Comparison of ENCODE assay signal across 14 cellular contexts in the genomic region with DNA sequence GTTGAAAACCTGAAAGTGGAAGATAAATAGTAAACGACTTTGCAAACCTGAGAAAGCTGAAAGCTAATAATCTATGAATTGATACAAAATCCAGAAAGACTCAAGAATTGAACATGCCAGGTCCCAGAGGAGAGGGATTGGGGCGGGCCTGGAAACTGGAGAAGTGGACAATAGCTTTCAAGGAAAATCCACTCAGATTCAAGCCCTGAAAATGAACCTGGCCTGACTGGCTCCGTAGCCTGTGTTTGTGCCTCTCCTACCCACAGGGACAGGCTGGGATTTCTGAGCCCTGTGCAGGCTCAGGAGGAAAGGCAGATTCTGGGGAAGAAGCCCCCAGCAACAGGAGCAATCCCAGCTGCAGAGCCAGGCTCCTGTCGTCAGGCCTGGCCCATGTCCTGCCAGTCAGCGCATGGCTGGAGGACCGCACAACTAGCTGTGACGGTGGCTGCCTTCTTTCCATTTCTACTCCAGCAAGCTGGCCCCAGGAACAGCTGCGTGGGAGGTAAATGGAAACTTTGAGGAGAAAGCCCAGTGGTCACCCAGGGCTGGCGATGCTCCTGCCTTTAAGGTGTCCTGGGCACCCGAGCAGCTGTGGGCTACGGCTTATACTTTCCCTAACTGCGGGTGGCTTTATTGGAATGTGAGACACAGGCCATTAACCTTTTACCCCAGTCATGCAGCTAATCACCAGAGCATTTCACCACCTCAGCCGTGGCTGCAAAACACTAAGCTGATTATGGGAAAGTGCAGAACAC.
DNase-seq lines count a peak whose midpoint lies in the region; ATAC-seq and TF ChIP-seq lines count a peak whose summit lies in the region.
"Had no signal": no experiment of that assay in that cellular context is flagged by ENCODE, and none has a peak within 500 bp of the region (broad histone marks: within the 10 kb centered on the region; RNA-seq: fewer than 3 reads in every experiment).

No MANE protein-coding gene starts in this region.

- no peaks in the 10 kb centered on the region for H3K27me3 ChIP-seq in right cardiac atrium (ENCODE audit: control insufficient read depth, insufficient read depth)
- H3K27me3 ChIP-seq in osteoblast (ENCODE audit: insufficient read depth, low read length) = peaks cover 7% of the 10 kb centered on the region
- H3K27me3 ChIP-seq in CD8-positive, alpha-beta memory T cell (ENCODE audit: insufficient read depth, low read length, poor library complexity, severe bottlenecking) = no peaks in the 10 kb centered on the region
- H3K27me3 ChIP-seq in upper lobe of right lung = no peaks in the 10 kb centered on the region
- H3K27me3 ChIP-seq: adrenal gland had no signal

- no peaks in the 10 kb centered on the region for H3K79me2 ChIP-seq in osteoblast (ENCODE audit: insufficient read depth, low read length)

- H3K36me3 ChIP-seq in osteoblast (ENCODE audit: insufficient read depth, low read length) = no peaks in the 10 kb centered on the region
- no peaks in the 10 kb centered on the region for H3K36me3 ChIP-seq in CD8-positive, alpha-beta memory T cell (ENCODE audit: insufficient read depth, low read length)
- no peaks in the 10 kb centered on the region for H3K36me3 ChIP-seq in upper lobe of right lung
- H3K36me3 ChIP-seq: adrenal gland had no signal

- no peak overlapping the region for H3K4me3 Mint-ChIP-seq in CD8-positive, alpha-beta memory T cell
- H3K4me3 Mint-ChIP-seq: activated T-helper 1 cell treated with anti-CD3 and anti-CD28 coated beads, Interleukin-12 subunit alpha, Interleukin-12 subunit beta, Interleukin-2, Interleukin-4 antibody, amounts not matched to agents 30 ng/mL and 10 ng/mL and 1 ng/mL, durations not matched to agents 14 hours and 24 hours and 36 hours had no signal

- peak; percentile 62 to 65 for ATAC-seq in right cardiac atrium
- ATAC-seq in upper lobe of right lung = no peak

- no peak overlapping the region for H3K4me2 ChIP-seq in osteoblast (ENCODE audit: insufficient read depth, low read length)

- H3K4me3 ChIP-seq in astrocyte of the spinal cord (ENCODE audit: low read depth, low read length) = no peak overlapping the region
- no peak overlapping the region for H3K4me3 ChIP-seq in right cardiac atrium (ENCODE audit: low read length)
- no peak overlapping the region for H3K4me3 ChIP-seq in osteoblast (ENCODE audit: insufficient read depth, low read length)
- no peak overlapping the region for H3K4me3 ChIP-seq in CD8-positive, alpha-beta memory T cell (ENCODE audit: low read length)
- no peak overlapping the region for H3K4me3 ChIP-seq in upper lobe of right lung
- H3K4me3 ChIP-seq: adrenal gland, SK-N-MC had no signal

- H3K27ac Mint-ChIP-seq in CD8-positive, alpha-beta memory T cell = no peak overlapping the region
- H3K27ac Mint-ChIP-seq: activated T-helper 1 cell treated with anti-CD3 and anti-CD28 coated beads, Interleukin-12 subunit alpha, Interleukin-12 subunit beta, Interleukin-2, Interleukin-4 antibody, amounts not matched to agents 30 ng/mL and 10 ng/mL and 1 ng/mL, durations not matched to agents 14 hours and 24 hours and 36 hours had no signal

- whole genome bisulfite sequencing in right cardiac atrium = 44% methylated on average over 13 of the region's 13 CpGs

- H3K4me1 ChIP-seq in right cardiac atrium (ENCODE audit: control insufficient read depth, insufficient read depth, low read length) (peaks cover 5% of the 10 kb centered on the region), osteoblast (ENCODE audit: insufficient read depth, low read length) (no peaks in the 10 kb centered on the region), upper lobe of right lung (no peaks in the 10 kb centered on the region)
- H3K4me1 ChIP-seq in CD8-positive, alpha-beta memory T cell (ENCODE audit: insufficient read depth, low read length) = no peaks in the 10 kb centered on the region
- H3K4me1 ChIP-seq: adrenal gland had no signal

- H2AFZ ChIP-seq in osteoblast (ENCODE audit: low read length) = no peak overlapping the region

- H3K9me3 ChIP-seq in right cardiac atrium (ENCODE audit: control insufficient read depth, low read length) (no peaks in the 10 kb centered on the region), osteoblast (ENCODE audit: low read depth, low read length) (no peaks in the 10 kb centered on the region), upper lobe of right lung (no peaks in the 10 kb centered on the region)
- no peaks in the 10 kb centered on the region for H3K9me3 ChIP-seq in CD8-positive, alpha-beta memory T cell (ENCODE audit: low read length)
- H3K9me3 ChIP-seq: adrenal gland had no signal

- POLR2A ChIA-PET in CD8-positive, alpha-beta memory T cell (lab: Charles Lee) = no interaction called here

- DNase-seq in ACHN (peak; percentile 67), astrocyte of the spinal cord (ENCODE audit: low read depth, low spot score) (peak; percentile 8), right cardiac atrium (peak; percentile 44 to 77 (median 66)), osteoblast (ENCODE audit: insufficient read length, low spot score, missing footprints) (peak; percentile 63), SW 1271 (lab: John Stamatoyannopoulos, UW) (no peak), upper lobe of right lung (no peak)
- DNase-seq in CD8-positive, alpha-beta memory T cell = no peak
- no peak for DNase-seq in stimulated activated CD4-positive, alpha-beta T cell treated with anti-CD3 and anti-CD28 coated beads, Interleukin-4, amount 100 ng/mL, for 4 hours
- DNase-seq: KG1, NCI-H345 had no signal

- no peaks in the 10 kb centered on the region for H3K4me1 Mint-ChIP-seq in CD8-positive, alpha-beta memory T cell

- no peak for TF ChIP-seq CTCF in astrocyte of the spinal cord (IDR thresholded peaks at IDR 0.05; ENCODE audit: low read depth, low read length)
- TF ChIP-seq CTCF in osteoblast (IDR thresholded peaks at IDR 0.05; ENCODE audit: extremely low read depth, low read depth, low read length) = no peak
- no peak for TF ChIP-seq CTCF in upper lobe of right lung (IDR thresholded peaks at IDR 0.05)

- H3K27me3 Mint-ChIP-seq in CD8-positive, alpha-beta memory T cell = peaks cover 13 to 21% of the 10 kb centered on the region in 2 donors

- H4K20me1 ChIP-seq in osteoblast (ENCODE audit: insufficient read depth, low read length) = no peaks in the 10 kb centered on the region

- CTCF ChIA-PET in CD8-positive, alpha-beta memory T cell (lab: Charles Lee) = no interaction called here

- no peak overlapping the region for H3K27ac ChIP-seq in right cardiac atrium (ENCODE audit: low read length)
- no peak overlapping the region for H3K27ac ChIP-seq in osteoblast (ENCODE audit: low read depth, low read length)
- no peak overlapping the region for H3K27ac ChIP-seq in CD8-positive, alpha-beta memory T cell (ENCODE audit: low read depth, low read length)
- H3K27ac ChIP-seq in upper lobe of right lung = no peak overlapping the region
- H3K27ac ChIP-seq: adrenal gland, HL-60, SK-N-MC had no signal

- in situ Hi-C loops in ACHN (cut with HindIII; ENCODE audit: low pct_ligation_motif_present, low pct_unique_long_range_greater_than_20kb, low sequenced_read_pairs) (no loop called here), astrocyte of the spinal cord (cut with HindIII; ENCODE audit: low sequenced_read_pairs) (no loop called here)

- intact Hi-C loops in right cardiac atrium (cut with DNase I) (no loop called here), upper lobe of right lung (cut with DNase I) (no loop called here)

- H3K9me3 Mint-ChIP-seq in CD8-positive, alpha-beta memory T cell = no peaks in the 10 kb centered on the region
- H3K9me3 Mint-ChIP-seq: activated T-helper 1 cell treated with anti-CD3 and anti-CD28 coated beads, Interleukin-12 subunit alpha, Interleukin-12 subunit beta, Interleukin-2, Interleukin-4 antibody, amounts not matched to agents 30 ng/mL and 10 ng/mL and 1 ng/mL, durations not matched to agents 14 hours and 24 hours and 36 hours had no signal

- no peaks in the 10 kb centered on the region for H3K36me3 Mint-ChIP-seq in CD8-positive, alpha-beta memory T cell

Comparison
In these comparisons a context has a peak if more than half of its experiments do, and no peak if none do; other contexts are left out.
1. DNase-seq: peak in ACHN (single experiment), astrocyte of the spinal cord (single experiment), right cardiac atrium (3 of 3) and osteoblast (single experiment); none in SW 1271 (0 of 2), CD8-positive, alpha-beta memory T cell (0 of 5), stimulated activated CD4-positive, alpha-beta T cell treated with anti-CD3 and anti-CD28 coated beads, Interleukin-4, amount 100 ng/mL, for 4 hours (0 of 2) and upper lobe of right lung (single experiment).